ENCODE assay signal across 8 cellular contexts in genomic region chr13:99432637-99433542, GRCh38.
DNase-seq lines count a peak whose midpoint lies in the region; ATAC-seq and TF ChIP-seq lines count a peak whose summit lies in the region.

No MANE protein-coding gene starts in this region.

- no peak overlapping the region for H3K4me3 ChIP-seq in cardiac muscle cell

- no peaks in the 10 kb centered on the region for H3K9me3 ChIP-seq in cardiac muscle cell (ENCODE audit: low read depth)

- H3K4me1 ChIP-seq in cardiac muscle cell (ENCODE audit: low read depth): peaks cover 6% of the 10 kb centered on the region

- no peaks in the 10 kb centered on the region for H3K36me3 ChIP-seq in cardiac muscle cell

- CTCF ChIA-PET in RWPE1 (lab: Yijun Ruan, JAX): no interaction called here

- POLR2A ChIA-PET in RWPE1 (lab: Yijun Ruan, JAX; ENCODE audit: low non-redundant PET): no interaction called here

- DNase-seq in RWPE1 (ENCODE audit: low spot score) (peak; percentile 37), cardiac muscle cell (ENCODE audit: low read depth in 1 of 2, low spot score in 1 of 2) (peak; percentile 21 to 60), sciatic nerve (ENCODE audit: low spot score) (peak; percentile 77), DMS53 (lab: John Stamatoyannopoulos, UW) (no peak), NCI-H2107 treated with DMSO at 0.1 percent for 48 hours (lab: John Stamatoyannopoulos, UW; ENCODE audit: unreplicated experiment) (no peak)
- peak; percentile 74 for DNase-seq in activated gamma-delta T cell treated with anti-CD3 and anti-CD28 coated beads, Interleukin-2, amount 50 U/mL, for 16 hours (ENCODE audit: low read depth)

- H3K27me3 ChIP-seq in cardiac muscle cell: no peaks in the 10 kb centered on the region

- no peak overlapping the region for H3K27ac ChIP-seq in RWPE1
- no peak overlapping the region for H3K27ac ChIP-seq in cardiac muscle cell

- ATAC-seq in GM18870 (IDR thresholded peaks at IDR 0.05; ENCODE audit: unreplicated experiment): peak; percentile 58
- peak; percentile 52 for ATAC-seq in HG03064 (IDR thresholded peaks at IDR 0.05; ENCODE audit: low read depth, unreplicated experiment)
- ATAC-seq in sciatic nerve: peak; percentile 76

- no peak for TF ChIP-seq CTCF in RWPE1 (conservative IDR thresholded peaks at IDR 0.05; ENCODE audit: low read depth)
- TF ChIP-seq CTCF in cardiac muscle cell (IDR thresholded peaks at IDR 0.05; ENCODE audit: low read depth, low read length): no peak

- intact Hi-C loops in sciatic nerve (cut with DNase I): loop anchor here (5.0 kb wide), 1 partner anchor 256 kb away; no protein-coding TSS in a partner anchor

Comparison
In these comparisons a context has a peak if more than half of its experiments do, and no peak if none do; other contexts are left out.
1. DNase-seq: peak in RWPE1 (single experiment), activated gamma-delta T cell treated with anti-CD3 and anti-CD28 coated beads, Interleukin-2, amount 50 U/mL, for 16 hours (single experiment), cardiac muscle cell (2 of 2) and sciatic nerve (single experiment); none in DMS53 (single experiment) and NCI-H2107 treated with DMSO at 0.1 percent for 48 hours (single experiment).
2. Peak in every context shown above with its lines, with median percentiles within 50 percentile points of each other: ATAC-seq.